Comparison of ENCODE assay signal across 11 cellular contexts in genomic region chr18:70234667-70235459, GRCh38.
A peak's percentile ranks its signal among the peaks of the same experiment; 100 is the strongest.
DNase-seq lines count a peak whose midpoint lies in the region; ATAC-seq and TF ChIP-seq lines count a peak whose summit lies in the region.
"Had no signal": no experiment of that assay in that cellular context is flagged by ENCODE, and none has a peak within 500 bp of the region (broad histone marks: within the 10 kb centered on the region; RNA-seq: fewer than 3 reads in every experiment).

No MANE protein-coding gene starts in this region.

- no peak for TF ChIP-seq CTCF in choroid plexus epithelial cell (conservative IDR thresholded peaks at IDR 0.05; ENCODE audit: low read depth, low read length)

- no peak for ATAC-seq in GM21390 (IDR thresholded peaks at IDR 0.05; ENCODE audit: unreplicated experiment)

- peak overlapping the region; percentile 54 for H2AFZ ChIP-seq in ACC112 (ENCODE audit: low read length, unreplicated experiment)

- no peaks in the 10 kb centered on the region for H3K27me3 ChIP-seq in ACC112 (ENCODE audit: insufficient read depth, low read length)

- H3K27ac ChIP-seq in ACC112 (ENCODE audit: low read depth, low read length) = peak overlapping the region; percentile 37; the same call in 1 of the 2 replicates

- peak overlapping the region; percentile 55 for H3K4me3 ChIP-seq in ACC112 (ENCODE audit: low read depth, low read length)
- H3K4me3 ChIP-seq in choroid plexus epithelial cell (ENCODE audit: low read depth, low read length) = no peak overlapping the region

- peaks cover 18% of the 10 kb centered on the region for H3K4me1 ChIP-seq in ACC112 (ENCODE audit: control insufficient read depth, insufficient read depth, low read length, unreplicated experiment)

- no peaks in the 10 kb centered on the region for H3K79me2 ChIP-seq in ACC112 (ENCODE audit: control insufficient read depth, insufficient read depth, low read length, unreplicated experiment)

- no peaks in the 10 kb centered on the region for H3K36me3 ChIP-seq in ACC112 (ENCODE audit: insufficient read depth, low read length)

- peak; percentile 7 for DNase-seq in HPDE6-E6E7 (ENCODE audit: extremely low spot score)
- DNase-seq in choroid plexus epithelial cell (ENCODE audit: low read depth) = peak; percentile 22
- peak; percentile 72 for DNase-seq in medulla oblongata (ENCODE audit: extremely low spot score)
- DNase-seq in SW 1271 (lab: John Stamatoyannopoulos, UW) = no peak
- DNase-seq in kidney tubule cell (ENCODE audit: low spot score) = no peak
- no peak for DNase-seq in RPMI8226
- DNase-seq: activated CD4-positive, alpha-beta T cell treated with anti-CD3 and anti-CD28 coated beads, Interleukin-2, amount 50 U/mL, for 4 hours; AML-193; NCI-H2171 had no signal

Comparison
In these comparisons a context has a peak if more than half of its experiments do, and no peak if none do; other contexts are left out.
1. DNase-seq: peak in HPDE6-E6E7 (single experiment), choroid plexus epithelial cell (single experiment) and medulla oblongata (single experiment); none in SW 1271 (0 of 2), kidney tubule cell (single experiment) and RPMI8226 (single experiment).